In genomic region chr14:30692669-30693068, GRCh38 we compare ENCODE assay signal across 27 cellular contexts.
"Had no signal": no experiment of that assay in that cellular context is flagged by ENCODE, and none has a peak within 500 bp of the region (broad histone marks: within the 10 kb centered on the region; RNA-seq: fewer than 3 reads in every experiment).

No MANE protein-coding gene starts in this region.

- H3K27me3 ChIP-seq: neural progenitor cell, right atrium auricular region, stomach, thyroid gland, upper lobe of right lung had no signal

- ATAC-seq: activated naive CD8-positive, alpha-beta T cell treated with anti-CD3 and anti-CD28 coated beads, Interleukin-2, amount 50 U/mL, for 24 hours; esophagus mucosa; left ventricle myocardium superior; stimulated activated naive B cell treated with anti-CD40 and anti-IgM and Interleukin-4, amounts not matched to agents 10 μg/mL and 1 μg/mL and 100 μg/mL, for 72 hours; upper lobe of right lung had no signal

- H3K9ac ChIP-seq: neural progenitor cell had no signal

- H3K9me3 Mint-ChIP-seq: activated CD4-positive, alpha-beta memory T cell treated with anti-CD3 and anti-CD28 coated beads, Interleukin-2, amount 10 ng/mL, durations not matched to agents 7 days and 5 days; activated CD4-positive, alpha-beta T cell treated with anti-CD3 and anti-CD28 coated beads, Interleukin-2, amount 10 ng/mL, durations not matched to agents 7 days and 5 days; activated naive CD4-positive, alpha-beta T cell treated with anti-CD3 and anti-CD28 coated beads, Interleukin-2, amount 50 U/mL, for 24 hours; activated naive CD8-positive, alpha-beta T cell treated with anti-CD3 and anti-CD28 coated beads, Interleukin-2, amount 50 U/mL, for 24 hours; activated T-cell treated with anti-CD3 and anti-CD28 coated beads, Interleukin-2, amount 50 U/mL, for 24 hours; central memory CD8-positive, alpha-beta T cell; dendritic cell treated with granulocyte-macrophage colony-stimulating factor and Interleukin-4, amounts not matched to agents 40 ng/mL and 50 ng/mL, for 4 days; endodermal cell; neural progenitor cell; stimulated activated naive B cell treated with anti-CD40 and anti-IgM and Interleukin-4, amounts not matched to agents 10 μg/mL and 1 μg/mL and 100 μg/mL, for 72 hours had no signal

- H3K27ac Mint-ChIP-seq: activated CD4-positive, alpha-beta memory T cell treated with anti-CD3 and anti-CD28 coated beads, Interleukin-2, amount 10 ng/mL, durations not matched to agents 7 days and 5 days; activated CD4-positive, alpha-beta T cell treated with anti-CD3 and anti-CD28 coated beads, Interleukin-2, amount 10 ng/mL, durations not matched to agents 7 days and 5 days; activated naive CD8-positive, alpha-beta T cell treated with anti-CD3 and anti-CD28 coated beads, Interleukin-2, amount 50 U/mL, for 24 hours; activated T-cell treated with anti-CD3 and anti-CD28 coated beads, Interleukin-2, amount 50 U/mL, for 24 hours; dendritic cell treated with granulocyte-macrophage colony-stimulating factor and Interleukin-4, amounts not matched to agents 40 ng/mL and 50 ng/mL, for 4 days; neural progenitor cell; stimulated activated naive B cell treated with anti-CD40 and anti-IgM and Interleukin-4, amounts not matched to agents 10 μg/mL and 1 μg/mL and 100 μg/mL, for 72 hours had no signal

- H3K9me3 ChIP-seq: right atrium auricular region, stomach, thyroid gland, upper lobe of right lung had no signal

- H3K4me3 ChIP-seq: neural progenitor cell, right atrium auricular region, stomach, thyroid gland, upper lobe of right lung had no signal

- H3K4me2 ChIP-seq: neural progenitor cell had no signal

- H3K27me3 Mint-ChIP-seq: activated CD4-positive, alpha-beta memory T cell treated with anti-CD3 and anti-CD28 coated beads, Interleukin-2, amount 10 ng/mL, durations not matched to agents 7 days and 5 days; activated CD4-positive, alpha-beta T cell treated with anti-CD3 and anti-CD28 coated beads, Interleukin-2, amount 10 ng/mL, durations not matched to agents 7 days and 5 days; activated naive CD4-positive, alpha-beta T cell treated with anti-CD3 and anti-CD28 coated beads, Interleukin-2, amount 50 U/mL, for 24 hours; activated naive CD8-positive, alpha-beta T cell treated with anti-CD3 and anti-CD28 coated beads, Interleukin-2, amount 50 U/mL, for 24 hours; activated T-cell treated with anti-CD3 and anti-CD28 coated beads, Interleukin-2, amount 50 U/mL, for 24 hours; central memory CD8-positive, alpha-beta T cell; dendritic cell treated with granulocyte-macrophage colony-stimulating factor and Interleukin-4, amounts not matched to agents 40 ng/mL and 50 ng/mL, for 4 days; stimulated activated naive B cell treated with anti-CD40 and anti-IgM and Interleukin-4, amounts not matched to agents 10 μg/mL and 1 μg/mL and 100 μg/mL, for 72 hours had no signal

- H2AFZ ChIP-seq: neural progenitor cell had no signal

- DNase-seq: activated CD4-positive, alpha-beta memory T cell treated with anti-CD3 and anti-CD28 coated beads, Interleukin-2, amount 10 ng/mL, durations not matched to agents 7 days and 5 days; activated CD4-positive, alpha-beta T cell treated with anti-CD3 and anti-CD28 coated beads for 1 hour; activated CD4-positive, alpha-beta T cell treated with anti-CD3 and anti-CD28 coated beads, Interleukin-2, amount 10 ng/mL, durations not matched to agents 7 days and 5 days; activated CD8-positive, alpha-beta memory T cell treated with anti-CD3 and anti-CD28 coated beads, Interleukin-2, amount 50 U/mL, for 48 hours; activated gamma-delta T cell; activated naive CD8-positive, alpha-beta T cell treated with anti-CD3 and anti-CD28 coated beads, Interleukin-2, amount 50 U/mL, for 24 hours; activated T-cell treated with anti-CD3 and anti-CD28 coated beads, Interleukin-2, amount 50 U/mL, for 24 hours; amygdala; endodermal cell; foreskin fibroblast; head of caudate nucleus; hippocampal formation; left ventricle myocardium superior; occipital lobe; stimulated activated CD4-positive, alpha-beta T cell treated with anti-CD3 and anti-CD28 coated beads, Interleukin-15, amount 100 ng/mL, for 24 hours; stimulated activated CD4-positive, alpha-beta T cell treated with anti-CD3 and anti-CD28 coated beads, Interleukin-2, amount 100 ng/mL, for 24 hours; stimulated activated naive B cell treated with anti-CD40 and anti-IgM and Interleukin-4, amounts not matched to agents 10 μg/mL and 1 μg/mL and 100 μg/mL, for 72 hours; stomach; T-helper 2 cell; thyroid gland; upper lobe of right lung had no signal

- H3K27ac ChIP-seq: neural progenitor cell, right atrium auricular region, stomach, thyroid gland, upper lobe of right lung had no signal

- H3K4me3 Mint-ChIP-seq: activated CD4-positive, alpha-beta memory T cell treated with anti-CD3 and anti-CD28 coated beads, Interleukin-2, amount 10 ng/mL, durations not matched to agents 7 days and 5 days; activated CD4-positive, alpha-beta T cell treated with anti-CD3 and anti-CD28 coated beads, Interleukin-2, amount 10 ng/mL, durations not matched to agents 7 days and 5 days; activated naive CD4-positive, alpha-beta T cell treated with anti-CD3 and anti-CD28 coated beads, Interleukin-2, amount 50 U/mL, for 24 hours; activated naive CD8-positive, alpha-beta T cell treated with anti-CD3 and anti-CD28 coated beads, Interleukin-2, amount 50 U/mL, for 24 hours; activated T-cell treated with anti-CD3 and anti-CD28 coated beads, Interleukin-2, amount 50 U/mL, for 24 hours; central memory CD8-positive, alpha-beta T cell; dendritic cell treated with granulocyte-macrophage colony-stimulating factor and Interleukin-4, amounts not matched to agents 40 ng/mL and 50 ng/mL, for 4 days; endodermal cell; neural progenitor cell; stimulated activated naive B cell treated with anti-CD40 and anti-IgM and Interleukin-4, amounts not matched to agents 10 μg/mL and 1 μg/mL and 100 μg/mL, for 72 hours had no signal

- H3K4me1 ChIP-seq: right atrium auricular region had no signal

- H3K4me1 Mint-ChIP-seq: activated CD4-positive, alpha-beta memory T cell treated with anti-CD3 and anti-CD28 coated beads, Interleukin-2, amount 10 ng/mL, durations not matched to agents 7 days and 5 days; activated CD4-positive, alpha-beta T cell treated with anti-CD3 and anti-CD28 coated beads, Interleukin-2, amount 10 ng/mL, durations not matched to agents 7 days and 5 days; activated naive CD8-positive, alpha-beta T cell treated with anti-CD3 and anti-CD28 coated beads, Interleukin-2, amount 50 U/mL, for 24 hours; stimulated activated naive B cell treated with anti-CD40 and anti-IgM and Interleukin-4, amounts not matched to agents 10 μg/mL and 1 μg/mL and 100 μg/mL, for 72 hours had no signal

- H3K36me3 ChIP-seq: thyroid gland had no signal
